1 cellular context compared by ENCODE assay signal in the genomic region with DNA sequence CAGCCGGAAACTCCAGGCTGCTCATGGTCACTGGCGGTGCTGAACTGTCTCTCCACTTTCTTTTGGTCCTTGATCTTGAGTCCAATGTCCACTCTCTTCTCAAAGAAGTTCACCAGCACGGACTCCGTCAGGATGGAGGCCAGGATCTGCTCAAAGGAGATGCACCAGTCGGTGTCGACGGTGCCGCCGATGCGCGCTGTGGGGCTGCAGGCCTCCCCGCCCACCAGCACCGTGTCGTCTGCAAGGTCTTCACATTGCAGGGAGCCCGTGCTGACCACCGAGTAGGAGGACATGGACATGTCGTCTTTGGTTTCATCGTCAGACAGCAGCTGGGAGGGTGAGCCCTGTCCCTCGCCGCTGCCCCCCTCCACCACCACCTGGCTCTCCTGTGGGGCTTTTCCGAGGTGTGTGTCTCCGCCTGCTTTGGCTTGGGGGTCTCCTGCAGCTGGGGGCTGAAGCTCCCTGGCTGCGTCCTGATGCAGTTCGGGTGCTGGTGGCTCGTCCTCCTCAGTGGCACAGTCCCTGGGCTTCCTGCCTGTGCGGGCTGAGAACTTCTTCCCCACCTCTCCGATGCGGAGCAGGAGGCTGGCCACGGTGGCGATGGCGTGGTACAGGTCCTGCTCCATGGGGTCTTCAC.
TF ChIP-seq lines count a peak whose summit lies in the region.

No MANE protein-coding gene starts in this region.

TF ChIP-seq in GM12878, 131 proteins besides CTCF, POLR2A, EP300 and RAD21:
- TF ChIP-seq SUZ12 (IDR thresholded peaks at IDR 0.05; ENCODE audit: unreplicated experiment), result no peak
- TF ChIP-seq IKZF1 (conservative IDR thresholded peaks at IDR 0.05), result no peak
- no peak for TF ChIP-seq DPF2 (IDR thresholded peaks at IDR 0.05)
- no peak for TF ChIP-seq IKZF2 (IDR thresholded peaks at IDR 0.05)
- TF ChIP-seq SPI1 (IDR thresholded peaks at IDR 0.05; ENCODE audit: borderline replicate concordance, insufficient read depth, low read depth, low read length), result no peak
